In the genomic region with DNA sequence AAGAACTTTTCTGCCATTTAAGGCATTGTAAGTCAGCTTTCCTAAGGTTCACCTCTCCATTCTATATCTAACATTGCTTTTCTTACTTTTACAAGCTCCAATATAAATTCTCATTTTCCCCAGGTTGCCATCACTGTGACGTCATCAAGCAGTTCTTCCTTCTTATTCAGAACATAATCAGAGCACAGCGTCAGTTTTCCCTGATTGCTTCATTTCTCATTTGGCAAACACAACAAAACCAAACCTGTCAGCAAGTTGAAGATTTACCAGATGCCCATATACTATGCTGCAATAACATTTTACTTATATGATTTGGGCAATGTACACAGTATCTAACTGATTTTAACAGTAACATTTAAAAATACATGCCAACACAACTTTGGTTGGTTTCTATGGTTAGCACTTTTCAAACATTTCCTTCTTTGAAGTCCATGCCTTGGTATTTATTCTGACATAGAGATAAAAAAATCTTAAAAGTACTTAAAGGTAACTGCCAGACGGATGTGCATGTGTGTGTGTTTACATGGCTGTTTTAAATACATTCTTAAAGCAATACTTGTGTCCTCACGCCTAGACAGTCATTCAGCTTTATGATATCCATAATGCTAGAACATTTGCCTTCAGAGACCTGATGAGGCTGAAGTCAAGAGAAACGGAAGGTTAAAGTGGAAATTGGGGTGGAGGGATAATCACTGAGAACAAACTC, we compare ENCODE assay signal across 1 cellular context.
TF ChIP-seq lines count a peak whose summit lies in the region.

No MANE protein-coding gene starts in this region.

TF ChIP-seq in IMR-90, 13 proteins besides CTCF, POLR2A, EP300 and RAD21:
- TF ChIP-seq RCOR1 (IDR thresholded peaks at IDR 0.05; ENCODE audit: insufficient replicate concordance, low read length) (no peak), CEBPB (IDR thresholded peaks at IDR 0.05; ENCODE audit: low read depth, low read length) (peak; percentile 80)
TF ChIP-seq in IMR-90: peak in this region for 1.
